Comparison of ENCODE assay signal across 16 cellular contexts in the genomic region with DNA sequence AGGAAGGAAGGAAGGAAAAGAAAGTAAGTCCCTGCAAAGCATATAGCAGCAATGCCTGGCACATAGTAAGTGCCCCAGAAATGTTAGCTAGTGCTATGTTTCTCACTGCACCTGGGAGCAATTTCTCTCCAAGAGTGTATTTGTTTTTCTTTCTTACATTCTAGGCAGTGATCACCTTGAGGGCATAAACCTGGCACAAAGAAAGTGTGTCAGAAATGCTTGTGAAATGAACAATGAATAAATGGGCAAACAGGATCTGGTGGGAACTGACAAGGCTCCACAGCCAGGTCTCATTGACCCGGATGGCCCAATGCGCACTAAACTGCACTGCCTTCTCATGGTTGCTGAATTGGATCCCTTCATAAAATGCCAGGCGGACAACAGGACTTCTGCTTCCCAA.
DNase-seq lines count a peak whose midpoint lies in the region; ATAC-seq, FAIRE-seq and TF ChIP-seq lines count a peak whose summit lies in the region.
"Had no signal": no experiment of that assay in that cellular context is flagged by ENCODE, and none has a peak within 500 bp of the region (broad histone marks: within the 10 kb centered on the region; RNA-seq: fewer than 3 reads in every experiment).

No MANE protein-coding gene starts in this region.

- no peaks in the 10 kb centered on the region for H3K9me3 Mint-ChIP-seq in neural progenitor cell
- H3K9me3 Mint-ChIP-seq in effector memory CD8-positive, alpha-beta T cell = peaks cover 7% of the 10 kb centered on the region in 2 donors
- H3K9me3 Mint-ChIP-seq: H9 had no signal

- TF ChIP-seq RAD21 in H1 (IDR thresholded peaks at IDR 0.05 in 1 of 2, conservative IDR thresholded peaks at IDR 0.05 in 1 of 2; ENCODE audit: low read depth in 2 of 2, low read length in 2 of 2) = no peak

- H3K56ac ChIP-seq in H1 (replicated peaks; ENCODE audit: insufficient read length, low read depth, low read length) = no peak overlapping the region

- peak; percentile 52 for DNase-seq in PC-3
- no peak for DNase-seq in H1 (ENCODE audit: low read depth in 1 of 2, low spot score in 2 of 2)
- DNase-seq in neural progenitor cell (ENCODE audit: low spot score) = no peak
- no peak for DNase-seq in GM19238 (ENCODE audit: insufficient read length, low spot score)
- no peak for DNase-seq in effector memory CD8-positive, alpha-beta T cell
- no peak for DNase-seq in activated gamma-delta T cell treated with Interleukin-2 at 50 U/mL for 16 hours
- DNase-seq: C1 segment of cervical spinal cord; Calu3; CD4-positive, alpha-beta memory T cell; COR-L47; DMS79 treated with DMSO at 0.1 percent for 48 hours; GF-D8; GM23248 had no signal

- no peaks in the 10 kb centered on the region for H3K79me1 ChIP-seq in H1 (ENCODE audit: low read depth, low read length)

- H3K9ac ChIP-seq in PC-3 (ENCODE audit: low read length) (no peak overlapping the region), H1 (replicated peaks in 1 of 4; ENCODE audit: extremely low read depth in 1 of 4, low read depth in 3 of 4, low read length in 3 of 4) (no peak overlapping the region), neural progenitor cell (no peak overlapping the region)
- H3K9ac ChIP-seq: GM23248 had no signal

- H3K4me1 Mint-ChIP-seq in neural progenitor cell = peaks cover 34% of the 10 kb centered on the region
- H3K4me1 Mint-ChIP-seq in effector memory CD8-positive, alpha-beta T cell (ENCODE audit: low read depth in 2 of 2) = no peaks in the 10 kb centered on the region
- H3K4me1 Mint-ChIP-seq: CD4-positive, alpha-beta memory T cell had no signal

- H3K14ac ChIP-seq in H1 (ENCODE audit: insufficient read length) = no peak overlapping the region

- TF ChIP-seq CTCF in PC-3 (conservative IDR thresholded peaks at IDR 0.05; ENCODE audit: low read depth, low read length) (no peak), H1 (IDR thresholded peaks at IDR 0.05; ENCODE audit: control extremely low read depth in 1 of 3, insufficient read depth in 1 of 3, low read depth in 1 of 3, low read length in 3 of 3) (no peak), neural progenitor cell (IDR thresholded peaks at IDR 0.05) (no peak)

- H3K9me2 ChIP-seq in PC-3 (replicated peaks; ENCODE audit: low read length) = no peaks in the 10 kb centered on the region

- H4K20me1 ChIP-seq in PC-3 (ENCODE audit: low read length) (no peaks in the 10 kb centered on the region), H1 (replicated peaks in 1 of 2; ENCODE audit: control insufficient read depth in 1 of 2, insufficient read depth in 2 of 2, low read length in 2 of 2) (no peaks in the 10 kb centered on the region), neural progenitor cell (ENCODE audit: low read depth) (no peaks in the 10 kb centered on the region)

- H2BK12ac ChIP-seq in H1 (ENCODE audit: low read depth, low read length) = no peak overlapping the region

- intact Hi-C loops in PC-3 (cut with micrococcal nuclease) = no loop called here

- no peak overlapping the region for H3K4me2 ChIP-seq in PC-3 (ENCODE audit: low read length)
- no peak overlapping the region for H3K4me2 ChIP-seq in H1 (ENCODE audit: insufficient read depth in 1 of 2, low read depth in 2 of 2, low read length in 2 of 2)
- H3K4me2 ChIP-seq in neural progenitor cell = no peak overlapping the region

- H3K23ac ChIP-seq in H1 (ENCODE audit: insufficient read length) = no peak overlapping the region

- no peaks in the 10 kb centered on the region for H3F3A ChIP-seq in PC-3 (ENCODE audit: low read length, unreplicated experiment)
- H3F3A ChIP-seq in neural progenitor cell (ENCODE audit: low read depth) = no peaks in the 10 kb centered on the region

- no peak overlapping the region for H2AK5ac ChIP-seq in H1 (ENCODE audit: low read depth, low read length)

- no peak overlapping the region for H4K91ac ChIP-seq in H1 (replicated peaks; ENCODE audit: insufficient read length, low read length)

- TF ChIP-seq POLR2A in H1 (IDR thresholded peaks at IDR 0.05; ENCODE audit: control extremely low read depth in 1 of 2, low read depth in 2 of 2, low read length in 2 of 2) = no peak

- no peak overlapping the region for H3K18ac ChIP-seq in H1 (ENCODE audit: extremely low read depth, low read length)

- H2BK15ac ChIP-seq in H1 (ENCODE audit: low read length) = no peak overlapping the region

- no peak for ATAC-seq in PC-3
- ATAC-seq in effector memory CD8-positive, alpha-beta T cell (replicated peaks) = no peak

- TF ChIP-seq EP300 in H1 (IDR thresholded peaks at IDR 0.05; ENCODE audit: borderline replicate concordance in 1 of 2, low read depth in 2 of 2, low read length in 2 of 2) = no peak

- H3K27ac ChIP-seq in PC-3 (ENCODE audit: low read length) (peak overlapping the region; percentile 25), H1 (ENCODE audit: low read depth, low read length) (no peak overlapping the region), neural progenitor cell (no peak overlapping the region)
- H3K27ac ChIP-seq: GM23248 had no signal

- H3K36me3 Mint-ChIP-seq in neural progenitor cell = peaks cover 18% of the 10 kb centered on the region
- H3K36me3 Mint-ChIP-seq in effector memory CD8-positive, alpha-beta T cell (ENCODE audit: insufficient read depth) = no peaks in the 10 kb centered on the region
- H3K36me3 Mint-ChIP-seq: CD4-positive, alpha-beta memory T cell had no signal

- no TSS peak for BruUV-seq in PC-3 (replicated peaks; lab: Mats Ljungman, UMichigan)

- H2BK120ac ChIP-seq in H1 (replicated peaks; ENCODE audit: low read depth, low read length) = no peak overlapping the region

- no peak overlapping the region for H3K4me3 Mint-ChIP-seq in neural progenitor cell
- H3K4me3 Mint-ChIP-seq in effector memory CD8-positive, alpha-beta T cell = no peak overlapping the region
- H3K4me3 Mint-ChIP-seq: CD4-positive, alpha-beta memory T cell; H9 had no signal

- H3K27me3 Mint-ChIP-seq in neural progenitor cell (ENCODE audit: insufficient read depth, low read depth) = no peaks in the 10 kb centered on the region
- H3K27me3 Mint-ChIP-seq in effector memory CD8-positive, alpha-beta T cell = no peaks in the 10 kb centered on the region
- H3K27me3 Mint-ChIP-seq: CD4-positive, alpha-beta memory T cell had no signal

- CTCF ChIA-PET in PC-3 (lab: Charles Lee) (no interaction called here), H1 (lab: Charles Lee; ENCODE audit: partially characterized antibody) (interaction anchor here (0.6 to 2.3 kb wide), 21 partner anchors 8 to 301 kb away, joined by 3 to 18 read pairs (median 5); no protein-coding TSS in a partner anchor)

- H2BK20ac ChIP-seq in H1 (ENCODE audit: low read length) = 0 out of 2 replicates have a peak overlapping the region, but pooled peaks have one; percentile 37

- no peak overlapping the region for H4K5ac ChIP-seq in H1 (ENCODE audit: insufficient read length, low read depth, low read length)

- H3K4me3 ChIP-seq in PC-3 (ENCODE audit: low read length) = no peak overlapping the region
- H3K4me3 ChIP-seq in H1 (ENCODE audit: extremely low read depth in 1 of 4, insufficient read depth in 2 of 4, low read depth in 3 of 4, low read length in 4 of 4) = no peak overlapping the region
- no peak overlapping the region for H3K4me3 ChIP-seq in neural progenitor cell
- H3K4me3 ChIP-seq: GM23248 had no signal

- no peak overlapping the region for H4K8ac ChIP-seq in H1 (ENCODE audit: extremely low read depth, insufficient read depth, low read length)

- H3K4me1 ChIP-seq in PC-3 (ENCODE audit: insufficient read depth, low read length) (peaks cover 39% of the 10 kb centered on the region), H1 (replicated peaks in 1 of 4; ENCODE audit: control insufficient read depth in 3 of 4, insufficient read depth in 4 of 4, low read length in 3 of 4) (no peaks in the 10 kb centered on the region), neural progenitor cell (peaks cover 9% of the 10 kb centered on the region)

- no peak overlapping the region for H3K4ac ChIP-seq in H1 (replicated peaks; ENCODE audit: insufficient read length, low read depth, low read length)

- POLR2A ChIA-PET in PC-3 (lab: Charles Lee; ENCODE audit: unreplicated experiment) (no interaction called here), H1 (lab: Charles Lee; ENCODE audit: partially characterized antibody) (interaction anchor here (0.7 kb wide), 1 partner anchor 655 kb away, joined by 3 read pairs; no protein-coding TSS in a partner anchor)

- FAIRE-seq in H1 (lab: Jason Lieb, UNC) = no peak
- FAIRE-seq: GM12891, GM18507 had no signal

- H3K9me3 ChIP-seq in PC-3 (ENCODE audit: low read length) = no peaks in the 10 kb centered on the region
- no peaks in the 10 kb centered on the region for H3K9me3 ChIP-seq in H1 (ENCODE audit: insufficient read depth in 2 of 2, low read depth in 1 of 2, low read length in 1 of 2)
- H3K9me3 ChIP-seq in neural progenitor cell (ENCODE audit: low read depth) = no peaks in the 10 kb centered on the region

- H2AFZ ChIP-seq in PC-3 (ENCODE audit: low read length) = no peak overlapping the region
- no peak overlapping the region for H2AFZ ChIP-seq in H1 (ENCODE audit: low read length)
- no peak overlapping the region for H2AFZ ChIP-seq in neural progenitor cell (replicated peaks)
- H2AFZ ChIP-seq: GM23248 had no signal

- H3K79me2 ChIP-seq in PC-3 (ENCODE audit: low read length) = no peaks in the 10 kb centered on the region
- H3K79me2 ChIP-seq in H1 (ENCODE audit: control insufficient read depth in 1 of 2, insufficient read depth in 2 of 2, low read length in 2 of 2) = no peaks in the 10 kb centered on the region
- no peaks in the 10 kb centered on the region for H3K79me2 ChIP-seq in neural progenitor cell (ENCODE audit: low read depth)

- peak overlapping the region; percentile 47 for H3K27ac Mint-ChIP-seq in neural progenitor cell
- no peak overlapping the region for H3K27ac Mint-ChIP-seq in effector memory CD8-positive, alpha-beta T cell
- H3K27ac Mint-ChIP-seq: CD4-positive, alpha-beta memory T cell had no signal

- 76% methylated on average over 3 of the region's 3 CpGs; no CpG with 5 or more reads in 1 of the 2 experiments for WGBS in H1 (ENCODE audit: extremely low coverage in 1 of 2, insufficient coverage in 1 of 2, insufficient read length in 1 of 2, insufficient replicate concordance in 2 of 2, low coverage in 1 of 2, low lambda C conversion rate in 2 of 2, missing lambda C conversion rate in 1 of 2), 2 experiments

- H3K23me2 ChIP-seq in H1 (ENCODE audit: low read depth, low read length) = no peaks in the 10 kb centered on the region

- no peak overlapping the region for H2BK5ac ChIP-seq in H1 (ENCODE audit: low read depth, low read length)

- H3K36me3 ChIP-seq in PC-3 (ENCODE audit: low read depth, low read length) = no peaks in the 10 kb centered on the region
- H3K36me3 ChIP-seq in H1 (ENCODE audit: control insufficient read depth in 2 of 4, insufficient read depth in 4 of 4, low read length in 3 of 4) = no peaks in the 10 kb centered on the region
- H3K36me3 ChIP-seq in neural progenitor cell = no peaks in the 10 kb centered on the region

- no peaks in the 10 kb centered on the region for H3K27me3 ChIP-seq in PC-3 (ENCODE audit: low read length)
- H3K27me3 ChIP-seq in H1 (replicated peaks in 1 of 4; ENCODE audit: control insufficient read depth in 3 of 4, extremely low read depth in 1 of 4, insufficient read depth in 3 of 4, low read length in 3 of 4) = no peaks in the 10 kb centered on the region
- H3K27me3 ChIP-seq in neural progenitor cell = no peaks in the 10 kb centered on the region
